ENCODE assay signal across 22 cellular contexts in genomic region chr14:94038921-94039629, GRCh38. TPM values are rescaled to one million over a fixed set of nuclear protein-coding genes. Genes with fewer than 3 reads are reported as not detected.
DNase-seq lines count a peak whose midpoint lies in the region; ATAC-seq and TF ChIP-seq lines count a peak whose summit lies in the region.
"Had no signal": no experiment of that assay in that cellular context is flagged by ENCODE, and none has a peak within 500 bp of the region (broad histone marks: within the 10 kb centered on the region; RNA-seq: fewer than 3 reads in every experiment).

No MANE protein-coding gene starts in this region.

- H3K9me3 Mint-ChIP-seq in activated naive CD8-positive, alpha-beta T cell treated with anti-CD3 and anti-CD28 coated beads for 36 hours = no peaks in the 10 kb centered on the region
- no peaks in the 10 kb centered on the region for H3K9me3 Mint-ChIP-seq in activated naive CD8-positive, alpha-beta T cell treated with anti-CD3 and anti-CD28 coated beads, Interleukin-2, amount 50 U/mL, for 24 hours
- H3K9me3 Mint-ChIP-seq in activated T-helper 17 cell treated with anti-CD3 and anti-CD28 coated beads, Interleukin-2, amount 50 U/mL, for 72 hours = no peaks in the 10 kb centered on the region
- H3K9me3 Mint-ChIP-seq in activated CD4-positive, alpha-beta T cell treated with anti-CD3 and anti-CD28 coated beads, Interleukin-2, amount 10 ng/mL, durations not matched to agents 7 days and 5 days = no peaks in the 10 kb centered on the region

- TF ChIP-seq POLR2A in spleen (IDR thresholded peaks at IDR 0.05) = no peak

- H3K4me3 Mint-ChIP-seq in activated naive CD8-positive, alpha-beta T cell treated with anti-CD3 and anti-CD28 coated beads for 36 hours = no peak overlapping the region
- no peak overlapping the region for H3K4me3 Mint-ChIP-seq in activated naive CD8-positive, alpha-beta T cell treated with anti-CD3 and anti-CD28 coated beads, Interleukin-2, amount 50 U/mL, for 24 hours
- no peak overlapping the region for H3K4me3 Mint-ChIP-seq in activated T-helper 17 cell treated with anti-CD3 and anti-CD28 coated beads, Interleukin-2, amount 50 U/mL, for 72 hours
- no peak overlapping the region for H3K4me3 Mint-ChIP-seq in activated CD4-positive, alpha-beta T cell treated with anti-CD3 and anti-CD28 coated beads, Interleukin-2, amount 10 ng/mL, durations not matched to agents 7 days and 5 days
- H3K4me3 Mint-ChIP-seq: CD14-positive monocyte; CD4-positive, alpha-beta memory T cell; GM23338 had no signal

- CTCF ChIA-PET in activated CD4-positive, alpha-beta T cell treated with anti-CD3 and anti-CD28 coated beads, Interleukin-2, amount 10 ng/mL, durations not matched to agents 7 days and 5 days (lab: Charles Lee) = interaction anchor here (1.1 to 1.8 kb wide), 3 partner anchors 13 to 141 kb away, joined by 3 to 6 read pairs (median 3); partner anchors contain the start of gene OTUB2

- in situ Hi-C loops in GM13977 (cut with MboI; ENCODE audit: low pct_unique_long_range_greater_than_20kb, low sequenced_read_pairs, unreplicated experiment) = loop anchor here (25.0 kb wide), 1 partner anchor 98 kb away; the partner anchor contains the start of gene IFI27L2

- H3K27me3 ChIP-seq in spleen (replicated peaks in 1 of 7) = no peaks in the 10 kb centered on the region
- H3K27me3 ChIP-seq: BLaER1 had no signal

- peaks cover 0 to 45% (median 14%) of the 10 kb centered on the region in 6 donors for H3K4me1 ChIP-seq in spleen
- H3K4me1 ChIP-seq: BLaER1 had no signal

- no peak for DNase-seq in activated naive CD8-positive, alpha-beta T cell treated with anti-CD3 and anti-CD28 coated beads for 36 hours
- DNase-seq in activated naive CD8-positive, alpha-beta T cell treated with anti-CD3 and anti-CD28 coated beads, Interleukin-2, amount 50 U/mL, for 24 hours = no peak
- DNase-seq in spleen (peak; percentile 62), GM13977 (ENCODE audit: low spot score) (no peak)
- no peak for DNase-seq in activated CD4-positive, alpha-beta T cell treated with anti-CD3 and anti-CD28 coated beads, Interleukin-2, amount 10 ng/mL, durations not matched to agents 7 days and 5 days
- DNase-seq: 8988T; CD4-positive, alpha-beta memory T cell; DMS153; DMS79; GDM1; HCEC 1CT; IMR-90 had no signal

- H3K9me3 ChIP-seq in spleen = no peaks in the 10 kb centered on the region

- no peak for ATAC-seq in activated naive CD8-positive, alpha-beta T cell treated with anti-CD3 and anti-CD28 coated beads, Interleukin-2, amount 50 U/mL, for 24 hours
- ATAC-seq in activated T-helper 17 cell treated with anti-CD3 and anti-CD28 coated beads, Interleukin-2, amount 50 U/mL, for 72 hours (replicated peaks) = no peak
- ATAC-seq in HG03097 (IDR thresholded peaks at IDR 0.05; ENCODE audit: low FRiP score, unreplicated experiment) = no peak
- ATAC-seq: GM23338 had no signal

- H3K27ac ChIP-seq in spleen = no peak overlapping the region
- H3K27ac ChIP-seq: BLaER1, HL-60 had no signal

- H3K27me3 Mint-ChIP-seq in activated naive CD8-positive, alpha-beta T cell treated with anti-CD3 and anti-CD28 coated beads for 36 hours = no peaks in the 10 kb centered on the region
- no peaks in the 10 kb centered on the region for H3K27me3 Mint-ChIP-seq in activated naive CD8-positive, alpha-beta T cell treated with anti-CD3 and anti-CD28 coated beads, Interleukin-2, amount 50 U/mL, for 24 hours
- H3K27me3 Mint-ChIP-seq in activated T-helper 17 cell treated with anti-CD3 and anti-CD28 coated beads, Interleukin-2, amount 50 U/mL, for 72 hours = no peaks in the 10 kb centered on the region
- no peaks in the 10 kb centered on the region for H3K27me3 Mint-ChIP-seq in activated CD4-positive, alpha-beta T cell treated with anti-CD3 and anti-CD28 coated beads, Interleukin-2, amount 10 ng/mL, durations not matched to agents 7 days and 5 days
- H3K27me3 Mint-ChIP-seq: CD4-positive, alpha-beta memory T cell had no signal

- peak overlapping the region; percentile 19 for H3K27ac Mint-ChIP-seq in activated naive CD8-positive, alpha-beta T cell treated with anti-CD3 and anti-CD28 coated beads for 36 hours
- H3K27ac Mint-ChIP-seq in activated naive CD8-positive, alpha-beta T cell treated with anti-CD3 and anti-CD28 coated beads, Interleukin-2, amount 50 U/mL, for 24 hours = no peak overlapping the region
- peak overlapping the region; percentile 32 for H3K27ac Mint-ChIP-seq in activated T-helper 17 cell treated with anti-CD3 and anti-CD28 coated beads, Interleukin-2, amount 50 U/mL, for 72 hours
- H3K27ac Mint-ChIP-seq in activated CD4-positive, alpha-beta T cell treated with anti-CD3 and anti-CD28 coated beads, Interleukin-2, amount 10 ng/mL, durations not matched to agents 7 days and 5 days = no peak overlapping the region
- H3K27ac Mint-ChIP-seq: CD14-positive monocyte, GM23338 had no signal

- POLR2A ChIA-PET in activated CD4-positive, alpha-beta T cell treated with anti-CD3 and anti-CD28 coated beads, Interleukin-2, amount 10 ng/mL, durations not matched to agents 7 days and 5 days (lab: Charles Lee) = no interaction called here

- no peaks in the 10 kb centered on the region for H3K36me3 Mint-ChIP-seq in activated naive CD8-positive, alpha-beta T cell treated with anti-CD3 and anti-CD28 coated beads for 36 hours
- peaks cover 4% of the 10 kb centered on the region for H3K36me3 Mint-ChIP-seq in activated naive CD8-positive, alpha-beta T cell treated with anti-CD3 and anti-CD28 coated beads, Interleukin-2, amount 50 U/mL, for 24 hours (ENCODE audit: low read depth)
- H3K36me3 Mint-ChIP-seq in activated T-helper 17 cell treated with anti-CD3 and anti-CD28 coated beads, Interleukin-2, amount 50 U/mL, for 72 hours (ENCODE audit: low read depth) = peaks cover 5% of the 10 kb centered on the region
- H3K36me3 Mint-ChIP-seq in activated CD4-positive, alpha-beta T cell treated with anti-CD3 and anti-CD28 coated beads, Interleukin-2, amount 10 ng/mL, durations not matched to agents 7 days and 5 days (ENCODE audit: low read depth) = peaks cover 5% of the 10 kb centered on the region

- peaks cover 3% of the 10 kb centered on the region for H3K4me1 Mint-ChIP-seq in activated naive CD8-positive, alpha-beta T cell treated with anti-CD3 and anti-CD28 coated beads for 36 hours
- H3K4me1 Mint-ChIP-seq in activated naive CD8-positive, alpha-beta T cell treated with anti-CD3 and anti-CD28 coated beads, Interleukin-2, amount 50 U/mL, for 24 hours = peaks cover 3% of the 10 kb centered on the region
- peaks cover 5% of the 10 kb centered on the region for H3K4me1 Mint-ChIP-seq in activated T-helper 17 cell treated with anti-CD3 and anti-CD28 coated beads, Interleukin-2, amount 50 U/mL, for 72 hours
- H3K4me1 Mint-ChIP-seq in activated CD4-positive, alpha-beta T cell treated with anti-CD3 and anti-CD28 coated beads, Interleukin-2, amount 10 ng/mL, durations not matched to agents 7 days and 5 days = peaks cover 7% of the 10 kb centered on the region
- H3K4me1 Mint-ChIP-seq: CD14-positive monocyte had no signal

- H3K36me3 ChIP-seq in spleen = peaks cover 0 to 10% (median 1%) of the 10 kb centered on the region in 6 donors

- no peak overlapping the region for H3K4me3 ChIP-seq in spleen
- H3K4me3 ChIP-seq: BLaER1, GM23338 had no signal

- intact Hi-C loops in spleen (cut with DNase I; ENCODE audit: low total_unique reads) = loop anchor here (5.0 kb wide), 1 partner anchor 138 kb away; no protein-coding TSS in a partner anchor

- 83 to 92% (median 92%) methylated on average over 11 of the region's 11 CpGs for WGBS in spleen, 5 donors

- TF ChIP-seq CTCF in spleen (IDR thresholded peaks at IDR 0.05 in 8 of 11, conservative IDR thresholded peaks at IDR 0.05 in 3 of 11) (no peak), GM13977 (IDR thresholded peaks at IDR 0.05; ENCODE audit: extremely low read depth, insufficient read depth, missing control alignments) (no peak)

RNA-seq across cellular contexts. Expression of gene OTUB2, which starts 12.9 kb away (rescaled TPM):
- total RNA-seq in activated naive CD8-positive, alpha-beta T cell treated with anti-CD3 and anti-CD28 coated beads for 36 hours = under 1 TPM; 0.31 to 0.48 TPM
- 10 to 100 TPM in 1 of 2 donors, 1 to 10 TPM in 1; 6.3 to 11.0 TPM for total RNA-seq in activated T-helper 17 cell treated with anti-CD3 and anti-CD28 coated beads, Interleukin-2, amount 50 U/mL, for 72 hours
- 1 to 10 TPM in 2 of 7 donors, under 1 TPM in 5; 0.23 to 1.1 (median 0.56) TPM for total RNA-seq in spleen
- polyA plus RNA-seq in spleen = under 1 TPM; 0.07 to 0.29 (median 0.08) TPM
- 1 to 10 TPM; 2.3 to 2.4 TPM for total RNA-seq in activated CD4-positive, alpha-beta T cell treated with anti-CD3 and anti-CD28 coated beads, Interleukin-2, amount 10 ng/mL, durations not matched to agents 7 days and 5 days

RNA-seq across cellular contexts. Expression of gene DDX24, which starts 41.9 kb away (rescaled TPM):
- 100 to 1,000 TPM; 320 to 332 TPM for total RNA-seq in activated naive CD8-positive, alpha-beta T cell treated with anti-CD3 and anti-CD28 coated beads for 36 hours
- total RNA-seq in activated T-helper 17 cell treated with anti-CD3 and anti-CD28 coated beads, Interleukin-2, amount 50 U/mL, for 72 hours = 100 to 1,000 TPM; 222 to 241 TPM
- total RNA-seq in spleen = 100 to 1,000 TPM; 168 to 251 (median 209) TPM
- 100 to 1,000 TPM in 1 of 3 donors, 10 to 100 TPM in 2; 70.8 to 103 (median 91.8) TPM for polyA plus RNA-seq in spleen
- 100 to 1,000 TPM; 187 to 211 TPM for total RNA-seq in activated CD4-positive, alpha-beta T cell treated with anti-CD3 and anti-CD28 coated beads, Interleukin-2, amount 10 ng/mL, durations not matched to agents 7 days and 5 days

RNA-seq across cellular contexts. Expression of gene CCDC197, which starts 42.0 kb away (rescaled TPM):
- total RNA-seq in activated naive CD8-positive, alpha-beta T cell treated with anti-CD3 and anti-CD28 coated beads for 36 hours = not detected
- under 1 TPM in 1 of 2 donors, not detected in 1; 0.37 TPM for total RNA-seq in activated T-helper 17 cell treated with anti-CD3 and anti-CD28 coated beads, Interleukin-2, amount 50 U/mL, for 72 hours
- total RNA-seq in spleen = not detected
- not detected for polyA plus RNA-seq in spleen
- not detected for total RNA-seq in activated CD4-positive, alpha-beta T cell treated with anti-CD3 and anti-CD28 coated beads, Interleukin-2, amount 10 ng/mL, durations not matched to agents 7 days and 5 days
- total RNA-seq: A673; CD4-positive, alpha-beta memory T cell; Daoy; GM23338; HT1080; IMR-90 had no signal
- polyA plus RNA-seq: AG04450; CD14-positive monocyte; CD4-positive, alpha-beta memory T cell; GM23338; IMR-90 had no signal

RNA-seq across cellular contexts. Expression of gene IFI27L1, which starts 42.0 kb away (rescaled TPM):
- total RNA-seq in activated naive CD8-positive, alpha-beta T cell treated with anti-CD3 and anti-CD28 coated beads for 36 hours = 10 to 100 TPM; 15.9 to 18.2 TPM
- total RNA-seq in activated T-helper 17 cell treated with anti-CD3 and anti-CD28 coated beads, Interleukin-2, amount 50 U/mL, for 72 hours = 10 to 100 TPM; 34.5 to 35.4 TPM
- total RNA-seq in spleen = 10 to 100 TPM in 6 of 7 donors, 1 to 10 TPM in 1; 4.4 to 16.1 (median 11.4) TPM
- 10 to 100 TPM in 2 of 3 donors, 1 to 10 TPM in 1; 7.5 to 18.8 (median 13.9) TPM for polyA plus RNA-seq in spleen
- 10 to 100 TPM; 31.6 to 42.1 TPM for total RNA-seq in activated CD4-positive, alpha-beta T cell treated with anti-CD3 and anti-CD28 coated beads, Interleukin-2, amount 10 ng/mL, durations not matched to agents 7 days and 5 days

Comparison
In these comparisons a context has a peak if more than half of its experiments do, and no peak if none do; other contexts are left out.
1. H3K27ac Mint-ChIP-seq: peak in activated naive CD8-positive, alpha-beta T cell treated with anti-CD3 and anti-CD28 coated beads for 36 hours (single experiment) and activated T-helper 17 cell treated with anti-CD3 and anti-CD28 coated beads, Interleukin-2, amount 50 U/mL, for 72 hours (single experiment); none in activated naive CD8-positive, alpha-beta T cell treated with anti-CD3 and anti-CD28 coated beads, Interleukin-2, amount 50 U/mL, for 24 hours (single experiment) and activated CD4-positive, alpha-beta T cell treated with anti-CD3 and anti-CD28 coated beads, Interleukin-2, amount 10 ng/mL, durations not matched to agents 7 days and 5 days (single experiment).